ENCODE assay signal across 11 cellular contexts in the genomic region with DNA sequence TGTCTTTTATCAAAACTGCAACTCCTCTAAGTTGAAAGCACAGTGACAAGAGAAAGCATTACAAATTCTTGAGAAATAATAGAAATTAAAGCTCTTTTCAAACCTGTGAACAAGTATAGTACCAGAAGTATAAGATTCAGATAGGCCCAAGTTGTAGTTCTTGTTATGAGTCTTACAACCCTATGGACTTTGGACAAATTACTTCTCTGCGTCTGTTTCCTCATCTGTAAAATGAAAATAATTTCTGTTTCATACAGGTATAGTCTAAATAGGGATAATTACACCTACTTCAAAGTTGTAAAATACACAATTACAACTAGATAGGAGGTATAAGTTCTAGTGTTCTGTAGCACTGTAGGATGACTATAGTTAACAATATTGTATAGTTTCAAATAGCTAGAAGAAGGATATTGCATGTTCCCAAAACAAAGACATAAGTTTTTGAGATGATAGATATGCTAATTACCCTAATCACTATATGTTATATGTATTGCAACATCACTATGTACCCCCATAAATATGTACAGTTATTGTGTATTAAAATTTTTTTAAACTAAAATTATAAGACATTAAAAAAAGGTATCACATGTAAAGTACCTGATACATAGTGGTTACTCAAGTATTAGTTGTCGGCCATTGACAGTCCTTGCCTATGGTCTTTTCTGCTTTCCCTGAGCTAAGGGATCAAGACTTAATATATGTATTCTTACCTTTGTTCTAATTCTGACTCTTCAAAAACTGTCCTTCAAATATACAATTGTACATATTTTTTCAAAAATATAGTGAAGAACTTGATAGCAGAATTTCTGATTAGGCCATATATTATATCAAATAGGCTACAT. TPM values are rescaled to one million over a fixed set of nuclear protein-coding genes. Genes with fewer than 3 reads are reported as not detected.
DNase-seq lines count a peak whose midpoint lies in the region; ATAC-seq and TF ChIP-seq lines count a peak whose summit lies in the region.
"Had no signal": no experiment of that assay in that cellular context is flagged by ENCODE, and none has a peak within 500 bp of the region (broad histone marks: within the 10 kb centered on the region; RNA-seq: fewer than 3 reads in every experiment).

No MANE protein-coding gene starts in this region.

- no peaks in the 10 kb centered on the region for H3K9me3 ChIP-seq in BLaER1
- H3K9me3 ChIP-seq: neutrophil had no signal

- DNase-seq in H7: no peak
- no peak for DNase-seq in mesothelial cell of epicardium (ENCODE audit: low spot score in 2 of 2, unreplicated experiment in 2 of 2)
- no peak for DNase-seq in omental fat pad (ENCODE audit: low spot score)
- DNase-seq: cortex of kidney, NCI-H1417 treated with DMSO at 0.1 percent for 48 hours had no signal

- peak overlapping the region; percentile 74 for H3K4me3 Mint-ChIP-seq in activated naive CD8-positive, alpha-beta T cell
- peak overlapping the region; percentile 54 for H3K4me3 Mint-ChIP-seq in mesothelial cell of epicardium

- H3K27ac ChIP-seq in BLaER1: no peak overlapping the region

- H3K27me3 ChIP-seq in BLaER1 (no peaks in the 10 kb centered on the region), H7 (ENCODE audit: control insufficient read depth, insufficient read depth, low read length) (no peaks in the 10 kb centered on the region)

- peaks cover 25% of the 10 kb centered on the region for H4K20me1 ChIP-seq in BLaER1

- no peak for TF ChIP-seq CTCF in mesothelial cell of epicardium (IDR thresholded peaks at IDR 0.05; ENCODE audit: unreplicated experiment)
- TF ChIP-seq CTCF in omental fat pad (IDR thresholded peaks at IDR 0.05): no peak

- H3K4me3 ChIP-seq in BLaER1 (no peak overlapping the region), H7 (ENCODE audit: insufficient read depth, low read depth, low read length) (peak overlapping the region; percentile 88)

- no peaks in the 10 kb centered on the region for H3K9me3 Mint-ChIP-seq in activated naive CD8-positive, alpha-beta T cell (ENCODE audit: low read depth)
- no peaks in the 10 kb centered on the region for H3K9me3 Mint-ChIP-seq in mesothelial cell of epicardium

- H3K36me3 Mint-ChIP-seq in activated naive CD8-positive, alpha-beta T cell: no peaks in the 10 kb centered on the region
- H3K36me3 Mint-ChIP-seq in mesothelial cell of epicardium: no peaks in the 10 kb centered on the region

- no peaks in the 10 kb centered on the region for H3K27me3 Mint-ChIP-seq in activated naive CD8-positive, alpha-beta T cell
- no peaks in the 10 kb centered on the region for H3K27me3 Mint-ChIP-seq in mesothelial cell of epicardium (ENCODE audit: low read depth)

- peaks cover 55% of the 10 kb centered on the region for H3K4me1 Mint-ChIP-seq in activated naive CD8-positive, alpha-beta T cell (ENCODE audit: low read depth)
- peaks cover 52% of the 10 kb centered on the region for H3K4me1 Mint-ChIP-seq in mesothelial cell of epicardium

- peak overlapping the region; percentile 90 for H3K4me2 ChIP-seq in BLaER1

- H3K36me3 ChIP-seq in BLaER1 (no peaks in the 10 kb centered on the region), H7 (replicated peaks; ENCODE audit: control insufficient read depth, insufficient read depth, low read length) (no peaks in the 10 kb centered on the region)
- H3K36me3 ChIP-seq: neutrophil had no signal

- peaks cover 26% of the 10 kb centered on the region for H3K4me1 ChIP-seq in BLaER1

- peak overlapping the region; percentile 61 for H3K27ac Mint-ChIP-seq in activated naive CD8-positive, alpha-beta T cell
- peak overlapping the region; percentile 70 for H3K27ac Mint-ChIP-seq in mesothelial cell of epicardium

- no peak overlapping the region for H3K9ac ChIP-seq in BLaER1

- ATAC-seq in HG03565 (IDR thresholded peaks at IDR 0.05; ENCODE audit: unreplicated experiment): no peak
- no peak for ATAC-seq in omental fat pad (ENCODE audit: low FRiP score)
- ATAC-seq in GM21717 (IDR thresholded peaks at IDR 0.05; ENCODE audit: unreplicated experiment): no peak
- no peak for ATAC-seq in GM19397 (IDR thresholded peaks at IDR 0.05; ENCODE audit: unreplicated experiment)

RNA-seq across cellular contexts. Expression of a gene that starts 1.8 kb away (rescaled TPM):
- total RNA-seq in H7 (2014; rRNA removed; shearing (Covaris generic)): 13.2 and 17.2 TPM in 2 replicates
- total RNA-seq in mesothelial cell of epicardium (34.8 to 35.7 TPM (median 35.0 TPM) in 3 replicates), omental fat pad (10 to 100 TPM; 23.8 to 30.9 (median 27.6) TPM)
